ENCODE assay signal across 1 cellular context in the genomic region with DNA sequence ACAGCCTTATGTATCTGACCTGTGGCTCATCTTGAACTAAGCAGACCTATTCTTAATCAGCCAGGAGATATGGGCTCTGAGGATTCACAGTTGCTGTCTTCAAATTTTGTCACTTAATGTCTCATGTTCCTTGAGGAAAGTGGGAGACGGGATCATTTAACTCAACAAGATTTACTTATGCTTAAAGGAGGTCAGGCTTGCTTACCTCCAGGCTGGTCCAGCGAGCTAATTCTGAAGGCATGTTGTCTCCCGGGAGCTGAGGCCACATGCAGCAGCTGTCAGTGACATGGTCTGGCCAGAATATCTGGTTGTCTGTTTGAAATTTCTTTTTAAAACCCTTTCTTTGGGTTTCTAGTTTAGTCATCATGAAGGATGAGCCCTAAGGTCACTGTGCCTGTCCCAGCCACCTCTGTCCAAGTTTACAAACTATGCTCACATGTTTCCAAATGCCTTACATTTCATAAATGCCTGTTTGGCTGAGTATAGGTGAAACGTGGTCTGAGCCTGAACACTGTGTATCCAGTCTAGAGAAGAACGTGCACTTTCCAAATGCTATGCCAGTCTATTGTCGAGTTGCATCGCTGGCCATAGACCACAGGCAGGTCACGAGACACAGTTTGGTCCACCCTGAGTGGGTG.
TF ChIP-seq lines count a peak whose summit lies in the region.

No MANE protein-coding gene starts in this region.

TF ChIP-seq in SK-N-SH treated with all-trans-retinoic acid at 6 μM for 48 hours, 23 proteins besides CTCF, POLR2A, EP300 and RAD21 (continued from another document):
- TF ChIP-seq, protein P1, sequence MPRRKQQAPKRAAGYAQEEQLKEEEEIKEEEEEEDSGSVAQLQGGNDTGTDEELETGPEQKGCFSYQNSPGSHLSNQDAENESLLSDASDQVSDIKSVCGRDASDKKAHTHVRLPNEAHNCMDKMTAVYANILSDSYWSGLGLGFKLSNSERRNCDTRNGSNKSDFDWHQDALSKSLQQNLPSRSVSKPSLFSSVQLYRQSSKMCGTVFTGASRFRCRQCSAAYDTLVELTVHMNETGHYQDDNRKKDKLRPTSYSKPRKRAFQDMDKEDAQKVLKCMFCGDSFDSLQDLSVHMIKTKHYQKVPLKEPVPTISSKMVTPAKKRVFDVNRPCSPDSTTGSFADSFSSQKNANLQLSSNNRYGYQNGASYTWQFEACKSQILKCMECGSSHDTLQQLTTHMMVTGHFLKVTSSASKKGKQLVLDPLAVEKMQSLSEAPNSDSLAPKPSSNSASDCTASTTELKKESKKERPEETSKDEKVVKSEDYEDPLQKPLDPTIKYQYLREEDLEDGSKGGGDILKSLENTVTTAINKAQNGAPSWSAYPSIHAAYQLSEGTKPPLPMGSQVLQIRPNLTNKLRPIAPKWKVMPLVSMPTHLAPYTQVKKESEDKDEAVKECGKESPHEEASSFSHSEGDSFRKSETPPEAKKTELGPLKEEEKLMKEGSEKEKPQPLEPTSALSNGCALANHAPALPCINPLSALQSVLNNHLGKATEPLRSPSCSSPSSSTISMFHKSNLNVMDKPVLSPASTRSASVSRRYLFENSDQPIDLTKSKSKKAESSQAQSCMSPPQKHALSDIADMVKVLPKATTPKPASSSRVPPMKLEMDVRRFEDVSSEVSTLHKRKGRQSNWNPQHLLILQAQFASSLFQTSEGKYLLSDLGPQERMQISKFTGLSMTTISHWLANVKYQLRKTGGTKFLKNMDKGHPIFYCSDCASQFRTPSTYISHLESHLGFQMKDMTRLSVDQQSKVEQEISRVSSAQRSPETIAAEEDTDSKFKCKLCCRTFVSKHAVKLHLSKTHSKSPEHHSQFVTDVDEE (CRISPR knock-in tag; IDR thresholded peaks at IDR 0.05) = no peak
- TF ChIP-seq ZNF70 (CRISPR knock-in tag; IDR thresholded peaks at IDR 0.05) = no peak
- TF ChIP-seq ISL1 (CRISPR knock-in tag; IDR thresholded peaks at IDR 0.05) = no peak
- no peak for TF ChIP-seq ZFP3 (CRISPR knock-in tag; IDR thresholded peaks at IDR 0.05)
- no peak for TF ChIP-seq ESRRG (CRISPR knock-in tag; IDR thresholded peaks at IDR 0.05)
